In the genomic region with DNA sequence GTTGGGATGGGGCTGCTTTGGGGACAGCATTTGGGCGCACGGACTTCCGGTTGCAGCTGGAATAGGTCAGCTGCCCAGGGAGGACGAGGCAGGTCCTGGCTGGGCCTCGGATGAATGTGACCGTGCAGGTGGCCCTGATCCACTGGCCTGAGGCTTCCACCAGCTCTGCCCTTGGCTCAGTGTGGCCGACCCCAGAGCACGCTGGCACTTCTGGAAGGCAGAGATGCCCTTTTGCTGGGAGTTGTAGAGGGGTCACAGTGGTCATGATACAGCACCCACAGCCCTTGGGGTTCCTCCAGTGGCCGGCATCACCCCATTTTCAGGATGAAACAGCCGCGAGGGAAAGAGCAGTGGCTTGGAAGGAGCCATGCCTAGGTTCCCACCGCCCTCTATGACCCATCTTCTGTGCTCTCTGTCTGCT, we compare ENCODE assay signal across 24 cellular contexts. TPM values are rescaled to one million over a fixed set of nuclear protein-coding genes. Genes with fewer than 3 reads are reported as not detected.
"Had no signal": no experiment of that assay in that cellular context is flagged by ENCODE, and none has a peak within 500 bp of the region (broad histone marks: within the 10 kb centered on the region; RNA-seq: fewer than 3 reads in every experiment).

No MANE protein-coding gene starts in this region.

- H3K27me3 Mint-ChIP-seq: activated CD4-positive, alpha-beta T cell treated with anti-CD3 and anti-CD28 coated beads, Interleukin-2, amount 10 ng/mL, durations not matched to agents 24 days and 14 days; activated naive CD8-positive, alpha-beta T cell had no signal

- H3K36me3 ChIP-seq: gastrocnemius medialis, heart left ventricle, neutrophil, SJCRH30 had no signal

- H3K9me3 ChIP-seq: body of pancreas, gastrocnemius medialis, heart left ventricle, neutrophil, SJCRH30 had no signal

- DNase-seq: activated B cell treated with CpG ODN at 0.5 μM for 24 hours; activated CD4-positive, alpha-beta T cell treated with anti-CD3 and anti-CD28 coated beads, Interleukin-2, amount 10 ng/mL, durations not matched to agents 24 days and 14 days; activated gamma-delta T cell; activated T-cell treated with anti-CD3 and anti-CD28 coated beads, Interleukin-2, amount 50 U/mL, for 1 hour; amygdala; central memory CD4-positive, alpha-beta T cell; cortex of kidney; effector memory CD4-positive, alpha-beta T cell; gastrocnemius medialis; heart left ventricle; left colon; naive thymus-derived CD4-positive, alpha-beta T cell; retina; SJCRH30; stimulated activated CD4-positive, alpha-beta T cell treated with anti-CD3 and anti-CD28 coated beads, Interleukin-4, amount 100 ng/mL, for 4 hours; stimulated activated CD8-positive, alpha-beta memory T cell treated with anti-CD3 and anti-CD28 coated beads, Interleukin-4, amount 100 ng/mL, for 48 hours; stimulated activated naive CD4-positive, alpha-beta T cell treated with Interleukin-2 at 50 U/mL for 16 hours; T-helper 2 cell; trophoblast cell had no signal

- H3K4me1 Mint-ChIP-seq: activated B cell treated with CpG ODN at 0.5 μM for 24 hours; activated CD4-positive, alpha-beta T cell treated with anti-CD3 and anti-CD28 coated beads, Interleukin-2, amount 10 ng/mL, durations not matched to agents 24 days and 14 days; naive thymus-derived CD4-positive, alpha-beta T cell had no signal

- H3K4me3 Mint-ChIP-seq: activated B cell treated with CpG ODN at 0.5 μM for 24 hours; activated CD4-positive, alpha-beta T cell treated with anti-CD3 and anti-CD28 coated beads, Interleukin-2, amount 10 ng/mL, durations not matched to agents 24 days and 14 days; activated naive CD8-positive, alpha-beta T cell; naive thymus-derived CD4-positive, alpha-beta T cell had no signal

- H3K4me3 ChIP-seq: body of pancreas, gastrocnemius medialis, heart left ventricle, SJCRH30, skin epidermis had no signal

- H3K27me3 ChIP-seq: body of pancreas, gastrocnemius medialis, heart left ventricle, neutrophil had no signal

- ATAC-seq: body of pancreas; gastrocnemius medialis; heart left ventricle; left colon; naive thymus-derived CD4-positive, alpha-beta T cell had no signal

- H3K36me3 Mint-ChIP-seq: activated naive CD8-positive, alpha-beta T cell; naive thymus-derived CD4-positive, alpha-beta T cell had no signal

- H3K27ac Mint-ChIP-seq: activated B cell treated with CpG ODN at 0.5 μM for 24 hours; activated CD4-positive, alpha-beta T cell treated with anti-CD3 and anti-CD28 coated beads, Interleukin-2, amount 10 ng/mL, durations not matched to agents 24 days and 14 days; activated naive CD8-positive, alpha-beta T cell; naive thymus-derived CD4-positive, alpha-beta T cell had no signal

- H3K9me3 Mint-ChIP-seq: activated B cell treated with CpG ODN at 0.5 μM for 24 hours; activated CD4-positive, alpha-beta T cell treated with anti-CD3 and anti-CD28 coated beads, Interleukin-2, amount 10 ng/mL, durations not matched to agents 24 days and 14 days; naive thymus-derived CD4-positive, alpha-beta T cell had no signal

- H3K27ac ChIP-seq: body of pancreas, epithelial cell of prostate, gastrocnemius medialis, heart left ventricle, neutrophil, SJCRH30, skin epidermis had no signal

- H3K4me1 ChIP-seq: body of pancreas, gastrocnemius medialis, heart left ventricle, SJCRH30 had no signal

RNA-seq across cellular contexts. Expression of gene ADCY1, which starts 19.0 kb away (rescaled TPM):
- total RNA-seq: activated B cell treated with CpG ODN at 0.5 μM for 24 hours, SJCRH30 had no signal
